1 cellular context compared by ENCODE assay signal in the genomic region with DNA sequence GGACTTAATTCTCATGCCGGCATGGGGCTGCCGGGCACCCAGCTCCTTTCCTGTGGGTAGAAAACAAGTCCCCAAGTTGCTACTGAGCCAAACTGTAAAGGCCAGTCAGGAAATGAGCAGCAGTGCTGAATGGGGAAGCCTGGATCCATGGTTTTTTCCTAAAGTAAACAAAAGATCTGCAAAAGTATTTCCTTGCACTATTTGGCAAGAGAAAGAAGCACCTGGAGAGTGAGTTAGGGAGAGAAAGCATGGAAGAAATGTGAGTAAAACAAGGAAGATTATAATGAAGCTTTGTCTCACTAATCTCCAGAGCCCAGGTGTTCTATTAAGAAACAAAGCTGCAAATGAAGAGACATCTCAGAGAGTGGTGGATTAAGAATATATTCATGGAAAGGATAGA.
A peak's percentile ranks its signal among the peaks of the same experiment; 100 is the strongest.
TF ChIP-seq lines count a peak whose summit lies in the region.

No MANE protein-coding gene starts in this region.

TF ChIP-seq in GM23338, 12 proteins besides CTCF, POLR2A, EP300 and RAD21 (continued from another document):
- TF ChIP-seq, protein P1, sequence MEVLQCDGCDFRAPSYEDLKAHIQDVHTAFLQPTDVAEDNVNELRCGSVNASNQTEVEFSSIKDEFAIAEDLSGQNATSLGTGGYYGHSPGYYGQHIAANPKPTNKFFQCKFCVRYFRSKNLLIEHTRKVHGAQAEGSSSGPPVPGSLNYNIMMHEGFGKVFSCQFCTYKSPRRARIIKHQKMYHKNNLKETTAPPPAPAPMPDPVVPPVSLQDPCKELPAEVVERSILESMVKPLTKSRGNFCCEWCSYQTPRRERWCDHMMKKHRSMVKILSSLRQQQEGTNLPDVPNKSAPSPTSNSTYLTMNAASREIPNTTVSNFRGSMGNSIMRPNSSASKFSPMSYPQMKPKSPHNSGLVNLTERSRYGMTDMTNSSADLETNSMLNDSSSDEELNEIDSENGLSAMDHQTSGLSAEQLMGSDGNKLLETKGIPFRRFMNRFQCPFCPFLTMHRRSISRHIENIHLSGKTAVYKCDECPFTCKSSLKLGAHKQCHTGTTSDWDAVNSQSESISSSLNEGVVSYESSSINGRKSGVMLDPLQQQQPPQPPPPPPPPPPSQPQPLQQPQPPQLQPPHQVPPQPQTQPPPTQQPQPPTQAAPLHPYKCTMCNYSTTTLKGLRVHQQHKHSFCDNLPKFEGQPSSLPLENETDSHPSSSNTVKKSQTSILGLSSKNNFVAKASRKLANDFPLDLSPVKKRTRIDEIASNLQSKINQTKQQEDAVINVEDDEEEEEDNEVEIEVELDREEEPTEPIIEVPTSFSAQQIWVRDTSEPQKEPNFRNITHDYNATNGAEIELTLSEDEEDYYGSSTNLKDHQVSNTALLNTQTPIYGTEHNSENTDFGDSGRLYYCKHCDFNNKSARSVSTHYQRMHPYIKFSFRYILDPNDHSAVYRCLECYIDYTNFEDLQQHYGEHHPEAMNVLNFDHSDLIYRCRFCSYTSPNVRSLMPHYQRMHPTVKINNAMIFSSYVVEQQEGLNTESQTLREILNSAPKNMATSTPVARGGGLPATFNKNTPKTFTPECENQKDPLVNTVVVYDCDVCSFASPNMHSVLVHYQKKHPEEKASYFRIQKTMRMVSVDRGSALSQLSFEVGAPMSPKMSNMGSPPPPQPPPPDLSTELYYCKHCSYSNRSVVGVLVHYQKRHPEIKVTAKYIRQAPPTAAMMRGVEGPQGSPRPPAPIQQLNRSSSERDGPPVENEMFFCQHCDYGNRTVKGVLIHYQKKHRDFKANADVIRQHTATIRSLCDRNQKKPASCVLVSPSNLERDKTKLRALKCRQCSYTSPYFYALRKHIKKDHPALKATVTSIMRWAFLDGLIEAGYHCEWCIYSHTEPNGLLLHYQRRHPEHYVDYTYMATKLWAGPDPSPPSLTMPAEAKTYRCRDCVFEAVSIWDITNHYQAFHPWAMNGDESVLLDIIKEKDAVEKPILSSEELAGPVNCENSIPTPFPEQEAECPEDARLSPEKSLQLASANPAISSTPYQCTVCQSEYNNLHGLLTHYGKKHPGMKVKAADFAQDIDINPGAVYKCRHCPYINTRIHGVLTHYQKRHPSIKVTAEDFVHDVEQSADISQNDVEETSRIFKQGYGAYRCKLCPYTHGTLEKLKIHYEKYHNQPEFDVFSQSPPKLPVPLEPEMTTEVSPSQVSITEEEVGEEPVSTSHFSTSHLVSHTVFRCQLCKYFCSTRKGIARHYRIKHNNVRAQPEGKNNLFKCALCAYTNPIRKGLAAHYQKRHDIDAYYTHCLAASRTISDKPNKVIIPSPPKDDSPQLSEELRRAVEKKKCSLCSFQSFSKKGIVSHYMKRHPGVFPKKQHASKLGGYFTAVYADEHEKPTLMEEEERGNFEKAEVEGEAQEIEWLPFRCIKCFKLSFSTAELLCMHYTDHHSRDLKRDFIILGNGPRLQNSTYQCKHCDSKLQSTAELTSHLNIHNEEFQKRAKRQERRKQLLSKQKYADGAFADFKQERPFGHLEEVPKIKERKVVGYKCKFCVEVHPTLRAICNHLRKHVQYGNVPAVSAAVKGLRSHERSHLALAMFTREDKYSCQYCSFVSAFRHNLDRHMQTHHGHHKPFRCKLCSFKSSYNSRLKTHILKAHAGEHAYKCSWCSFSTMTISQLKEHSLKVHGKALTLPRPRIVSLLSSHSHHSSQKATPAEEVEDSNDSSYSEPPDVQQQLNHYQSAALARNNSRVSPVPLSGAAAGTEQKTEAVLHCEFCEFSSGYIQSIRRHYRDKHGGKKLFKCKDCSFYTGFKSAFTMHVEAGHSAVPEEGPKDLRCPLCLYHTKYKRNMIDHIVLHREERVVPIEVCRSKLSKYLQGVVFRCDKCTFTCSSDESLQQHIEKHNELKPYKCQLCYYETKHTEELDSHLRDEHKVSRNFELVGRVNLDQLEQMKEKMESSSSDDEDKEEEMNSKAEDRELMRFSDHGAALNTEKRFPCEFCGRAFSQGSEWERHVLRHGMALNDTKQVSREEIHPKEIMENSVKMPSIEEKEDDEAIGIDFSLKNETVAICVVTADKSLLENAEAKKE (CRISPR knock-in tag; IDR thresholded peaks at IDR 0.05) = peak; percentile 49; the same call in 1 of the 2 replicates
- TF ChIP-seq NANOG (IDR thresholded peaks at IDR 0.05; ENCODE audit: borderline replicate concordance) = peak; percentile 94
- no peak for TF ChIP-seq JUNB (IDR thresholded peaks at IDR 0.05; ENCODE audit: unreplicated experiment)
